8 cellular contexts compared by ENCODE assay signal in genomic region chr3:129607391-129608068, GRCh38. TPM values are rescaled to one million over a fixed set of nuclear protein-coding genes. Genes with fewer than 3 reads are reported as not detected.
DNase-seq lines count a peak whose midpoint lies in the region; ATAC-seq, FAIRE-seq and TF ChIP-seq lines count a peak whose summit lies in the region.

No MANE protein-coding gene starts in this region.

- H3K9ac ChIP-seq in KMS-11 (peak overlapping the region; percentile 49; the same call in 1 of the 2 replicates), kidney (ENCODE audit: low read length in 2 of 2) (peak overlapping the region in 1 of 2 donors; percentile 75)

- H3K4me1 ChIP-seq in KMS-11 (ENCODE audit: low read depth, poor library complexity, severe bottlenecking) (peaks cover 14% of the 10 kb centered on the region), kidney (ENCODE audit: control insufficient read depth in 1 of 2, insufficient read depth in 1 of 2, low read depth in 1 of 2, low read length in 2 of 2) (peaks cover 7 to 35% of the 10 kb centered on the region in 2 donors)

- intact Hi-C loops in kidney (cut with DNase I), result no loop called here

- no peaks in the 10 kb centered on the region for H3K36me3 ChIP-seq in KMS-11 (ENCODE audit: insufficient read depth)
- no peaks in the 10 kb centered on the region for H3K36me3 ChIP-seq in kidney (ENCODE audit: control insufficient read depth in 1 of 2, insufficient read depth in 2 of 2, low read length in 2 of 2)

- H3K4me2 ChIP-seq in KMS-11, result peak overlapping the region; percentile 92

- H3K79me2 ChIP-seq in KMS-11 (ENCODE audit: insufficient read depth, low read depth), result no peaks in the 10 kb centered on the region

- H3K4me3 ChIP-seq in KMS-11 (IDR thresholded peaks at IDR 0.05; ENCODE audit: insufficient read depth, low read depth, low read length) (no peak overlapping the region), kidney (ENCODE audit: low read length in 2 of 2) (peak overlapping the region in 1 of 2 donors; percentile 56)

- peaks cover 63% of the 10 kb centered on the region for H3K27me3 Mint-ChIP-seq in stimulated activated naive CD8-positive, alpha-beta T cell treated with anti-CD3 and anti-CD28 coated beads, Interleukin-15, amount 100 ng/mL, for 72 hours

- peaks cover 10% of the 10 kb centered on the region; the same call in 1 of the 2 replicates for H3K27me3 ChIP-seq in KMS-11 (ENCODE audit: insufficient read depth, low read depth)

- H3K4me3 Mint-ChIP-seq in stimulated activated naive CD8-positive, alpha-beta T cell treated with anti-CD3 and anti-CD28 coated beads, Interleukin-15, amount 100 ng/mL, for 72 hours, result peak overlapping the region; percentile 86 to 92

- no peaks in the 10 kb centered on the region for H3K9me3 Mint-ChIP-seq in stimulated activated naive CD8-positive, alpha-beta T cell treated with anti-CD3 and anti-CD28 coated beads, Interleukin-15, amount 100 ng/mL, for 72 hours

- no peak overlapping the region for H3K27ac Mint-ChIP-seq in stimulated activated naive CD8-positive, alpha-beta T cell treated with anti-CD3 and anti-CD28 coated beads, Interleukin-15, amount 100 ng/mL, for 72 hours

- DNase-seq in kidney (no peak), iPS-NIHi11 (ENCODE audit: low spot score) (no peak), left lobe of liver (ENCODE audit: low spot score) (no peak), NCI-H2196 (lab: John Stamatoyannopoulos, UW; ENCODE audit: unreplicated experiment) (no peak)
- DNase-seq in stimulated activated naive CD8-positive, alpha-beta T cell treated with anti-CD3 and anti-CD28 coated beads, Interleukin-15, amount 100 ng/mL, for 72 hours, result no peak
- DNase-seq in activated CD8-positive, alpha-beta memory T cell treated with anti-CD3 and anti-CD28 coated beads, Interleukin-2, amount 50 U/mL, for 48 hours, result no peak

- peak overlapping the region; percentile 96 for H2AFZ ChIP-seq in KMS-11 (ENCODE audit: low read depth)

- H3K4me1 Mint-ChIP-seq in stimulated activated naive CD8-positive, alpha-beta T cell treated with anti-CD3 and anti-CD28 coated beads, Interleukin-15, amount 100 ng/mL, for 72 hours, result peaks cover 17% of the 10 kb centered on the region

- no peak for FAIRE-seq in kidney (lab: Jason Lieb, UNC)

- TF ChIP-seq CTCF in KMS-11 (conservative IDR thresholded peaks at IDR 0.05; ENCODE audit: low read depth, low read length), result no peak
- no peak for TF ChIP-seq CTCF in kidney (IDR thresholded peaks at IDR 0.05; ENCODE audit: borderline replicate concordance, extremely low read depth, insufficient read depth)

- H3K27ac ChIP-seq in KMS-11, result no peak overlapping the region
- H3K27ac ChIP-seq in angular gyrus (ENCODE audit: low read depth, low read length), result peak overlapping the region; percentile 90
- H3K27ac ChIP-seq in kidney (ENCODE audit: low read depth in 2 of 2, low read length in 2 of 2), result peak overlapping the region; percentile 82 to 92

- H4K20me1 ChIP-seq in KMS-11 (ENCODE audit: insufficient read depth), result no peaks in the 10 kb centered on the region

- no peak for ATAC-seq in stimulated activated naive CD8-positive, alpha-beta T cell treated with anti-CD3 and anti-CD28 coated beads, Interleukin-15, amount 100 ng/mL, for 72 hours
- no peak for ATAC-seq in left lobe of liver

- H3K9me3 ChIP-seq in kidney (ENCODE audit: control insufficient read depth in 1 of 2, low read length in 2 of 2), result no peaks in the 10 kb centered on the region

RNA-seq across cellular contexts. Expression of gene PLXND1, which starts 1.1 kb away (rescaled TPM):
- total RNA-seq in kidney (152 TPM), left lobe of liver (29.5 TPM)
- polyA plus RNA-seq in kidney (ENCODE audit: insufficient read depth, low read depth, low replicate concordance), result 67.0 TPM
